Comparison of ENCODE assay signal across 8 cellular contexts in genomic region chr6:111604259-111605099, GRCh38. TPM values are rescaled to one million over a fixed set of nuclear protein-coding genes. Genes with fewer than 3 reads are reported as not detected.
DNase-seq lines count a peak whose midpoint lies in the region; ATAC-seq and TF ChIP-seq lines count a peak whose summit lies in the region.

No MANE protein-coding gene starts in this region.

- H3K4me3 ChIP-seq in hepatocyte, result peak overlapping the region; percentile 25

- ATAC-seq in HG02610 (IDR thresholded peaks at IDR 0.05; ENCODE audit: unreplicated experiment), result no peak

- peaks cover 43% of the 10 kb centered on the region for H3K4me1 ChIP-seq in hepatocyte (ENCODE audit: insufficient read depth)

- peaks cover 41% of the 10 kb centered on the region for H3K79me2 ChIP-seq in hepatocyte

- H2AFZ ChIP-seq in hepatocyte, result no peak overlapping the region

- no peaks in the 10 kb centered on the region for H3K9me3 ChIP-seq in hepatocyte (ENCODE audit: low read depth)

- H3K9me2 ChIP-seq in hepatocyte (replicated peaks; ENCODE audit: insufficient read depth), result no peaks in the 10 kb centered on the region

- TF ChIP-seq CTCF in hepatocyte (IDR thresholded peaks at IDR 0.05; ENCODE audit: poor library complexity), result no peak

- H3K27ac ChIP-seq in angular gyrus (ENCODE audit: low read depth, low read length) (peak overlapping the region; percentile 46), hepatocyte (peak overlapping the region; percentile 97)

- H4K20me1 ChIP-seq in hepatocyte (ENCODE audit: insufficient read depth, poor library complexity, severe bottlenecking), result no peaks in the 10 kb centered on the region

- H3K27me3 ChIP-seq in hepatocyte, result no peaks in the 10 kb centered on the region

- no peaks in the 10 kb centered on the region for H3K36me3 ChIP-seq in hepatocyte (replicated peaks; ENCODE audit: insufficient read depth, low read depth)

- H3K4me2 ChIP-seq in hepatocyte, result peak overlapping the region; percentile 72

- peak; percentile 87 for DNase-seq in AML-193 (lab: John Stamatoyannopoulos, UW)
- peak; percentile 65 for DNase-seq in HT1080 (ENCODE audit: low read depth)
- DNase-seq in hepatocyte (ENCODE audit: low spot score), result peak; percentile 51
- peak; percentile 78 for DNase-seq in putamen (ENCODE audit: low spot score)
- DNase-seq in cerebellar nuclear complex (lab: John Stamatoyannopoulos, UW), result no peak
- DNase-seq in HPDE6-E6E7 (ENCODE audit: extremely low spot score), result no peak

- WGBS in hepatocyte (ENCODE audit: low lambda C conversion rate, missing lambda C conversion rate), result 31% methylated on average over 7 of the region's 7 CpGs

RNA-seq across cellular contexts. Expression of gene TRAF3IP2, which starts 1.2 kb away (rescaled TPM):
- 18.3 and 34.9 TPM in 2 replicates for total RNA-seq in HT1080 (2014; rRNA removed; shearing (Covaris generic))
- polyA plus RNA-seq in HT1080 (2015; cell fraction: cytosol; rRNA removed), result 26.1 and 32.1 TPM in 2 replicates
- 21.1 and 25.0 TPM in 2 replicates for polyA plus RNA-seq in HT1080 (2015; cell fraction: nucleus; rRNA removed)
- 26.0 and 31.1 TPM in 2 replicates for total RNA-seq in hepatocyte
- polyA plus RNA-seq in hepatocyte, result 21.9 and 22.2 TPM in 2 replicates

Comparison
In these comparisons a context has a peak if more than half of its experiments do, and no peak if none do; other contexts are left out.
1. DNase-seq: peak in AML-193 (2 of 2), HT1080 (single experiment), hepatocyte (single experiment) and putamen (single experiment); none in cerebellar nuclear complex (0 of 2) and HPDE6-E6E7 (single experiment).